11 cellular contexts compared by ENCODE assay signal in genomic region chr11:102559839-102560238, GRCh38. TPM values are rescaled to one million over a fixed set of nuclear protein-coding genes. Genes with fewer than 3 reads are reported as not detected.
DNase-seq lines count a peak whose midpoint lies in the region; ATAC-seq and TF ChIP-seq lines count a peak whose summit lies in the region.
"Had no signal": no experiment of that assay in that cellular context is flagged by ENCODE, and none has a peak within 500 bp of the region (broad histone marks: within the 10 kb centered on the region; RNA-seq: fewer than 3 reads in every experiment).

No MANE protein-coding gene starts in this region.

- H3K4me1 ChIP-seq in Panc1 (ENCODE audit: control insufficient read depth, insufficient read depth, low read length) (peaks cover 18% of the 10 kb centered on the region), sigmoid colon (peaks cover 0 to 28% (median 26%) of the 10 kb centered on the region in 4 donors)

- in situ Hi-C loops in Panc1 (cut with HindIII; ENCODE audit: low pct_unique_long_range_greater_than_20kb, low sequenced_read_pairs): no loop called here

- H3K9me3 ChIP-seq in Panc1 (ENCODE audit: control insufficient read depth, insufficient read depth, low read depth, low read length): peaks cover 9% of the 10 kb centered on the region; the same call in 1 of the 2 replicates
- no peaks in the 10 kb centered on the region for H3K9me3 ChIP-seq in sigmoid colon

- TF ChIP-seq CTCF in Panc1 (IDR thresholded peaks at IDR 0.05) (no peak), sigmoid colon (IDR thresholded peaks at IDR 0.05) (no peak)

- H3K4me3 ChIP-seq in Panc1 (ENCODE audit: low read depth in 2 of 2, low read length in 2 of 2) (no peak overlapping the region), sigmoid colon (no peak overlapping the region)

- CTCF ChIA-PET in Panc1 (lab: Charles Lee): interaction anchor here (0.5 kb wide), 1 partner anchor 24 kb away, joined by 4 read pairs; no protein-coding TSS in a partner anchor

- no peak for TF ChIP-seq EP300 in sigmoid colon (IDR thresholded peaks at IDR 0.05)

- H3K27ac ChIP-seq in Panc1 (ENCODE audit: low read length) (peak overlapping the region; percentile 78), sigmoid colon (peak overlapping the region in 3 of 4 donors; percentile 71 to 79 (median 78))

- TF ChIP-seq POLR2A in sigmoid colon (IDR thresholded peaks at IDR 0.05): no peak

- no TSS peak for BruUV-seq in Panc1 (replicated peaks; lab: Mats Ljungman, UMichigan)

- ATAC-seq in GM18909 (IDR thresholded peaks at IDR 0.05; ENCODE audit: poor library complexity, unreplicated experiment) (peak; percentile 45), HG02678 (IDR thresholded peaks at IDR 0.05; ENCODE audit: unreplicated experiment) (peak; percentile 55), Panc1 (no peak), esophagus mucosa (no peak), GM18861 (IDR thresholded peaks at IDR 0.05; ENCODE audit: unreplicated experiment) (no peak)

- no peaks in the 10 kb centered on the region for H3K27me3 ChIP-seq in Panc1 (ENCODE audit: control insufficient read depth, insufficient read depth, low read length)
- no peaks in the 10 kb centered on the region for H3K27me3 ChIP-seq in sigmoid colon

- POLR2A ChIA-PET in Panc1 (lab: Charles Lee): no interaction called here

- intact Hi-C loops in Panc1 (cut with micrococcal nuclease; ENCODE audit: unreplicated experiment): no loop called here
- intact Hi-C loops in sigmoid colon (cut with DNase I): loop anchor here (5.0 kb wide), 1 partner anchor 48 kb away; no protein-coding TSS in a partner anchor

- H3K36me3 ChIP-seq in Panc1 (ENCODE audit: control insufficient read depth, insufficient read depth, low read length) (no peaks in the 10 kb centered on the region), sigmoid colon (no peaks in the 10 kb centered on the region)

- DNase-seq in Panc1 (ENCODE audit: low read depth, low spot score): no peak
- DNase-seq in sigmoid colon: no peak
- no peak for DNase-seq in iPS-NIHi11 (ENCODE audit: low spot score)
- DNase-seq in glomerular visceral epithelial cell (ENCODE audit: extremely low spot score): no peak
- DNase-seq: NCI-H146 had no signal

RNA-seq across cellular contexts. Expression of gene MMP7, which starts 29.3 kb away (rescaled TPM):
- 2.7 TPM for total RNA-seq in Panc1 (2021; ENCODE audit: unreplicated experiment)
- 1.7 TPM for polyA plus RNA-seq in Panc1 (2012; ENCODE audit: insufficient read length)
- not detected for total RNA-seq in sigmoid colon
- polyA plus RNA-seq in sigmoid colon: 10 to 100 TPM in 1 of 3 donors, not detected in 2; 11.8 TPM
- 23.7 TPM for total RNA-seq in esophagus mucosa
- total RNA-seq: activated CD8-positive, alpha-beta memory T cell treated with anti-CD3 and anti-CD28 coated beads for 36 hours; endothelial cell of umbilical vein had no signal

Comparison
In these comparisons a context has a peak if more than half of its experiments do, and no peak if none do; other contexts are left out.
1. ATAC-seq: peak in GM18909 (single experiment) and HG02678 (single experiment); none in Panc1 (single experiment), esophagus mucosa (single experiment) and GM18861 (single experiment).